Comparison of ENCODE assay signal across 8 cellular contexts in the genomic region with DNA sequence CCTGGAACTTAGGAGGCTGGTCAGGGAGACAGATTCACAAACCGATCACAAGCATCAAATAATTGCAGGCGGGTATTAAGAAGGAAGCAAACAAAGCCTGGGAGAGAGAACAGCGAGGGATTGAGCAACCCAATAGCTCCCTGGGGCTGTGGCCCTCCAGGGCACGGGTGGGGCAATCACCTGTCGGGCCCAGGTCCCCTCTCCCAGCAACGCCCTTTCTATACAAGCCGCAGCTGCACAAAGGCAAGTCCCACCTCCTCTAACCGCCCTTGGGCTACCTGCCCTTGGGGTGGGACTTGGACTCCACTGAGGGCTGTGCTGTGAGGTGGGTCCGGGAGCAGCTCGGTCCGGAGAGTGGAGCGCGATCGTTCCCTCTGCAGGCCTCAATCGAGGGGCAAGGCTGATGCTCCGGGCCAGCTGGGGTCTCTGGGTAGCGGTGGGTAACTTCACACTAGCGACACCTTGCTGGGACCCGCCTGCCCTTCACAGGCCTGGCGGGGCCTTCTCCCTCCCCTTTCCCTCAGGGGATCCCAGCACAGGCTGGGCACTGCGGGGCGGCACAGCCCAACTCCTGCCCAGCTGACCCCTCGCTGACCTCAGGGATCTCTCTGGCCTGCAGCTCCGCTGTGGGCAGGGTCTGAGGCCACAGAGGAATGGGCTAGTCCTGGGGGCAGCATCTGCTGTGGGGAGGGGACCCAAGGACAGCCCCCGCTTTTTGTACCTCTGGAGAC. TPM values are rescaled to one million over a fixed set of nuclear protein-coding genes. Genes with fewer than 3 reads are reported as not detected.
DNase-seq lines count a peak whose midpoint lies in the region; ATAC-seq lines count a peak whose summit lies in the region.

No MANE protein-coding gene starts in this region.

- H3K27ac Mint-ChIP-seq in IgD-negative memory B cell: peak overlapping the region; percentile 93 to 99 (median 95)
- H3K27ac Mint-ChIP-seq in activated naive CD4-positive, alpha-beta T cell treated with anti-CD3 and anti-CD28 coated beads, Interleukin-2, amount 50 U/mL, for 72 hours: peak overlapping the region; percentile 98 to 99

- H3K27me3 ChIP-seq in BLaER1 (no peaks in the 10 kb centered on the region), layer of hippocampus (ENCODE audit: control insufficient read depth, insufficient read depth, low read length) (no peaks in the 10 kb centered on the region), thymus (ENCODE audit: control insufficient read depth, insufficient read depth) (no peaks in the 10 kb centered on the region)

- no peak for DNase-seq in activated naive CD4-positive, alpha-beta T cell treated with anti-CD3 and anti-CD28 coated beads, Interleukin-2, amount 50 U/mL, for 72 hours (ENCODE audit: low spot score in 2 of 2)
- no peak for DNase-seq in NCI-H524 (lab: John Stamatoyannopoulos, UW)
- DNase-seq in SKM-1 (lab: John Stamatoyannopoulos, UW; ENCODE audit: unreplicated experiment): no peak

- H3K4me2 ChIP-seq in BLaER1: peak overlapping the region; percentile 91

- WGBS in thymus: 83% methylated on average over 25 of the region's 25 CpGs

- H4K20me1 ChIP-seq in BLaER1: no peaks in the 10 kb centered on the region

- H3K36me3 ChIP-seq in BLaER1 (peaks cover 61% of the 10 kb centered on the region), thymus (ENCODE audit: control insufficient read depth, insufficient read depth) (peaks cover 59% of the 10 kb centered on the region)

- peaks cover 38 to 57% (median 51%) of the 10 kb centered on the region in 3 donors for H3K4me1 Mint-ChIP-seq in IgD-negative memory B cell

- peaks cover 86% of the 10 kb centered on the region for H3K4me1 ChIP-seq in BLaER1
- H3K4me1 ChIP-seq in thymus (ENCODE audit: control insufficient read depth, insufficient read depth, low read length): peaks cover 41% of the 10 kb centered on the region

- H3K9me3 ChIP-seq in BLaER1 (no peaks in the 10 kb centered on the region), thymus (ENCODE audit: control insufficient read depth) (no peaks in the 10 kb centered on the region)

- ATAC-seq in activated naive CD4-positive, alpha-beta T cell treated with anti-CD3 and anti-CD28 coated beads, Interleukin-2, amount 50 U/mL, for 72 hours: no peak
- ATAC-seq in GM21360 (IDR thresholded peaks at IDR 0.05; ENCODE audit: unreplicated experiment): no peak

- H3K27ac ChIP-seq in BLaER1: peak overlapping the region; percentile 91
- H3K27ac ChIP-seq in layer of hippocampus (ENCODE audit: low read depth, low read length): peak overlapping the region; percentile 46
- H3K27ac ChIP-seq in thymus (ENCODE audit: low read depth): peak overlapping the region; percentile 69

- no peaks in the 10 kb centered on the region for H3K9me3 Mint-ChIP-seq in IgD-negative memory B cell
- H3K9me3 Mint-ChIP-seq in activated naive CD4-positive, alpha-beta T cell treated with anti-CD3 and anti-CD28 coated beads, Interleukin-2, amount 50 U/mL, for 72 hours: no peaks in the 10 kb centered on the region

- peak overlapping the region in 3 of 4 donors; percentile 46 to 95 (median 86) for H3K4me3 Mint-ChIP-seq in IgD-negative memory B cell

- H3K27me3 Mint-ChIP-seq in IgD-negative memory B cell: no peaks in the 10 kb centered on the region

- peak overlapping the region; percentile 93 for H3K9ac ChIP-seq in BLaER1

- peak overlapping the region; percentile 58 for H3K4me3 ChIP-seq in BLaER1
- H3K4me3 ChIP-seq in thymus (ENCODE audit: low read length): no peak overlapping the region

- peaks cover 4% of the 10 kb centered on the region for H3K36me3 Mint-ChIP-seq in IgD-negative memory B cell
- peaks cover 39 to 48% of the 10 kb centered on the region in 2 donors for H3K36me3 Mint-ChIP-seq in activated naive CD4-positive, alpha-beta T cell treated with anti-CD3 and anti-CD28 coated beads, Interleukin-2, amount 50 U/mL, for 72 hours

RNA-seq across cellular contexts. Expression of a gene that starts 8.0 kb away (rescaled TPM):
- polyA plus RNA-seq in IgD-negative memory B cell (123 TPM), thymus (149 TPM)
- total RNA-seq in activated naive CD4-positive, alpha-beta T cell treated with anti-CD3 and anti-CD28 coated beads, Interleukin-2, amount 50 U/mL, for 72 hours: 100 to 1,000 TPM; 387 to 423 TPM

RNA-seq across cellular contexts. Expression of a gene that starts 8.3 kb away (rescaled TPM):
- polyA plus RNA-seq in IgD-negative memory B cell (62.0 TPM), thymus (27.6 TPM)
- 10 to 100 TPM; 69.0 to 76.3 TPM for total RNA-seq in activated naive CD4-positive, alpha-beta T cell treated with anti-CD3 and anti-CD28 coated beads, Interleukin-2, amount 50 U/mL, for 72 hours

RNA-seq across cellular contexts. Expression of a gene that starts 11.3 kb away (rescaled TPM):
- polyA plus RNA-seq in IgD-negative memory B cell (1,038 TPM), thymus (213 TPM)
- 100 to 1,000 TPM; 320 to 609 TPM for total RNA-seq in activated naive CD4-positive, alpha-beta T cell treated with anti-CD3 and anti-CD28 coated beads, Interleukin-2, amount 50 U/mL, for 72 hours

RNA-seq across cellular contexts. Expression of a gene that starts 18.6 kb away (rescaled TPM):
- polyA plus RNA-seq in IgD-negative memory B cell (141 TPM), thymus (421 TPM)
- 100 to 1,000 TPM; 229 to 609 TPM for total RNA-seq in activated naive CD4-positive, alpha-beta T cell treated with anti-CD3 and anti-CD28 coated beads, Interleukin-2, amount 50 U/mL, for 72 hours

RNA-seq across cellular contexts. Expression of a gene that starts 18.8 kb away (rescaled TPM):
- polyA plus RNA-seq in IgD-negative memory B cell (not detected), thymus (not detected)
- total RNA-seq in activated naive CD4-positive, alpha-beta T cell treated with anti-CD3 and anti-CD28 coated beads, Interleukin-2, amount 50 U/mL, for 72 hours: not detected
